In the genomic region with DNA sequence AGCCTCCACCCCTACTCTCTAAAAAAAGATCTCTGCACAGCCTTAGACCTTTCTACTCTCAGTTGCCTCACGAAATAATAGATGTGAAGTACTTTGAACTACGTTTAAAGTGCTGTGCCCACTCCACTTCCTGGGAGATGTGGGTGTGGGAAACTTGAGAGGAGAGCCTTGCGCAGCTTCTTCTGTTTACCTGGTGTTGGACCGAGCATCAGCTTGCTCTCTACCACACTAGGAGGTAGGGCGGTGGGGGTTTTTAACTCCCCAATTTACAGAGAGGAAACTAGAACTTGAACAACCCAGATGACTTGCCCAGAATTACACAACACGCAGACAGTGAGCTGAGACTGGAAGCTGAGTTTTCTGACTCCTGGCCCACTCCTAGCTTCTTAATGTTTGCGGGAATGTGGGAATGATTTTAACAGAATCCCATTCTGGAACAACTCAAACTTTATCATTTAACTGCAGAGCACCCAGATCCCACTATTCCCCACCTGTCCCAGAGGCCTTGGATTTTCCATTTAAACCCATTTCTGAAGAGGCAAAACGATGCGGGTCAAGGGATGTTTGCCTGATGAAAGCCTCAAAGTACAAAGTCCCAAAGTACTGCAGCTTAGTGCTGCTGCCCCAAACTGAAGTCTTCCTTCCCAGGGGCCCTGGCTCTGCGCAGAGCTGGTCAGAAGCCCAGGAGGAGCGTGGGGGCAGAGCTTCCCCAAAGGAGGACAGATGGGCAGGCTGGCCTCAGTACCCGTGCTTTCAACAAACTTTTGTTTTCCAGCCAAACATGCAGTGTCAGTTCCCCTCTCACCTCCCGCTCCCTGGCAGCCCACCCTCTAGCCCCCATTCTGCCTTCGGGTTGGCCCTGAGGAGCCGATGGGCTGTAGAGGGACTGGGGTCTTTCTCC, we compare ENCODE assay signal across 8 cellular contexts. TPM values are rescaled to one million over a fixed set of nuclear protein-coding genes. Genes with fewer than 3 reads are reported as not detected.
DNase-seq lines count a peak whose midpoint lies in the region; ATAC-seq lines count a peak whose summit lies in the region.

No MANE protein-coding gene starts in this region.

- H3K27me3 ChIP-seq in right cardiac atrium (ENCODE audit: control insufficient read depth, insufficient read depth), result no peaks in the 10 kb centered on the region

- H3K27ac ChIP-seq in right cardiac atrium (ENCODE audit: low read length) (peak overlapping the region; percentile 93), substantia nigra (ENCODE audit: low read depth, low read length, poor library complexity, severe bottlenecking) (peak overlapping the region; percentile 92)

- 62% methylated on average over 15 of the region's 15 CpGs for WGBS in right cardiac atrium

- intact Hi-C loops in right cardiac atrium (cut with DNase I), result loop anchor here in 1 of 4 donors (2.0 kb wide), 1 partner anchor 18 kb away; no protein-coding TSS in a partner anchor

- no peak overlapping the region for H3K4me3 ChIP-seq in right cardiac atrium (ENCODE audit: low read length)

- ATAC-seq in right cardiac atrium (no peak), GM18858 (IDR thresholded peaks at IDR 0.05; ENCODE audit: unreplicated experiment) (no peak)

- H3K9me3 ChIP-seq in right cardiac atrium (ENCODE audit: control insufficient read depth, low read length), result no peaks in the 10 kb centered on the region

- DNase-seq in NOMO-1 treated with DMSO at 0.1 percent for 48 hours (lab: John Stamatoyannopoulos, UW; ENCODE audit: unreplicated experiment), result peak; percentile 29
- no peak for DNase-seq in NOMO-1 treated with dmso at 0.1 percent for 144 hours (lab: John Stamatoyannopoulos, UW; ENCODE audit: unreplicated experiment)
- DNase-seq in activated CD4-positive, alpha-beta T cell treated with anti-CD3 and anti-CD28 coated beads, Interleukin-2, amount 50 U/mL, for 4 hours, result peak; percentile 36 to 43
- DNase-seq in right cardiac atrium, result peak; percentile 37 to 75 (median 71)
- DNase-seq in substantia nigra (lab: John Stamatoyannopoulos, UW), result peak in 28 of 49 donors; percentile 11 to 72 (median 46)
- no peak for DNase-seq in ureter (ENCODE audit: low spot score)
- no peak for DNase-seq in germinal center (ENCODE audit: low spot score)

- peaks cover 40% of the 10 kb centered on the region for H3K4me1 ChIP-seq in right cardiac atrium (ENCODE audit: control insufficient read depth, insufficient read depth, low read length)

RNA-seq across cellular contexts. Expression of gene BTG2, which starts 19.0 kb away (rescaled TPM):
- total RNA-seq in right cardiac atrium (100 to 1,000 TPM in 2 of 4 donors, 10 to 100 TPM in 2; 68.1 to 361 (median 105) TPM), ureter (199 TPM)
- polyA plus RNA-seq in right cardiac atrium, result 333 TPM

RNA-seq across cellular contexts. Expression of gene FMOD, which starts 26.6 kb away (rescaled TPM):
- total RNA-seq in right cardiac atrium (10 to 100 TPM; 54.8 to 91.6 (median 63.5) TPM), ureter (59.0 TPM)
- 35.9 TPM for polyA plus RNA-seq in right cardiac atrium

Comparison
In these comparisons a context has a peak if more than half of its experiments do, and no peak if none do; other contexts are left out.
1. DNase-seq: peak in NOMO-1 treated with DMSO at 0.1 percent for 48 hours (single experiment), activated CD4-positive, alpha-beta T cell treated with anti-CD3 and anti-CD28 coated beads, Interleukin-2, amount 50 U/mL, for 4 hours (2 of 2), right cardiac atrium (3 of 3) and substantia nigra (28 of 49); none in NOMO-1 treated with dmso at 0.1 percent for 144 hours (single experiment), ureter (single experiment) and germinal center (single experiment).